In the genomic region with DNA sequence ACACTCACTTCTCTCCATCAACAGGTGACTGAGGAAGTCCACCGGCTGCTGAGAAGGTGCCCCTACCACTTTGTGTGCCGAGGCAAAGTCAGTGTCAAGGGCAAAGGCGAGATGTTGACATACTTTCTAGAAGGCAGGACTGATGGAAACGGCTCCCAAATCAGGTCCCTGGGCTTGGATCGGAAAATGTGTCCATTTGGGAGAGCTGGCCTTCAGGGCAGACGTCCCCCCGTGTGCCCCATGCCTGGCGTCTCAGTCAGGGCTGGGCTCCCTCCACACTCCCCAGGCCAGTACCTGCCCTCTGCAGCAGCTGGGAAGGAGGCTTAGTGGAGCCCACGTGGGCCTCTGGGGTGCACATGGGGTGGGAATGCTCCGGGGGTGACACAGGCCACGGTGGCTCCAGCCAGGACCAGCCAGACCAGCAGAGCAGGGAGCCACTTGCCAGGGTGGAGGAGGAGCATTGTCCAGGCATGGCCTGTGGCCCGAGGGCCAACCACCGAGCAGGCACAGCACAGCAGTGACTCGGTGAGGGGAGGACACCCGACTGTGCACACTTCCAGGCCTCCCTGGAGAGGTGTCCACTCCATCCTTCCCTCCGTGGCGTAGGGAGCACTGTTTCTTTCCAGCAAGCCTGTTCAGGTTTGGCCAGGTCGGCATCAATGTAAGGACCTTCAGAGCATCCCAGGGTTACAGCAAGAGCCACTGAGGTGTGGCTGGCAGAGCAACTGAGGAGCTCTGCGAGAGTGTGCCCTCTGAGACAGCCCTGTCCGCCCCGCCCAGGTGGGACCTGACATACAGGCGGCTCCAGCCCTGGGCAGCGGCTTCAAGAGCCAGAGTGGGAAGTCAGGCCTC, we compare ENCODE assay signal across 16 cellular contexts.
"Had no signal": no experiment of that assay in that cellular context is flagged by ENCODE, and none has a peak within 500 bp of the region (broad histone marks: within the 10 kb centered on the region; RNA-seq: fewer than 3 reads in every experiment).

No MANE protein-coding gene starts in this region.

- DNase-seq: activated CD4-positive, alpha-beta memory T cell treated with anti-CD3 and anti-CD28 coated beads, Interleukin-2, amount 10 ng/mL, durations not matched to agents 7 days and 5 days; activated naive CD4-positive, alpha-beta T cell treated with Interleukin-2 at 50 U/mL for 16 hours; activated naive CD8-positive, alpha-beta T cell treated with anti-CD3 and anti-CD28 coated beads, Interleukin-2, amount 50 U/mL, for 24 hours; aorta; effector memory CD4-positive, alpha-beta T cell; foreskin melanocyte; immature natural killer cell; nucleus accumbens; T-cell; T1000 had no signal

- ATAC-seq: activated naive CD8-positive, alpha-beta T cell treated with anti-CD3 and anti-CD28 coated beads, Interleukin-2, amount 50 U/mL, for 24 hours; T-cell had no signal

- H3K27ac ChIP-seq: right atrium auricular region, upper lobe of left lung had no signal

- H3K27ac Mint-ChIP-seq: activated CD4-positive, alpha-beta memory T cell treated with anti-CD3 and anti-CD28 coated beads, Interleukin-2, amount 10 ng/mL, durations not matched to agents 7 days and 5 days; activated naive CD8-positive, alpha-beta T cell treated with anti-CD3 and anti-CD28 coated beads, Interleukin-2, amount 50 U/mL, for 24 hours; dendritic cell treated with granulocyte-macrophage colony-stimulating factor and Interleukin-4, amounts not matched to agents 40 ng/mL and 50 ng/mL, for 4 days; immature natural killer cell; nephron; progenitor cell of endocrine pancreas; stimulated activated naive CD8-positive, alpha-beta T cell treated with anti-CD3 and anti-CD28 coated beads, Interleukin-15, Interleukin-2, amounts not matched to agents 100 ng/mL and 50 ng/mL, for 24 hours; T-cell had no signal

- H3K9me3 Mint-ChIP-seq: activated CD4-positive, alpha-beta memory T cell treated with anti-CD3 and anti-CD28 coated beads, Interleukin-2, amount 10 ng/mL, durations not matched to agents 7 days and 5 days; activated naive CD8-positive, alpha-beta T cell treated with anti-CD3 and anti-CD28 coated beads, Interleukin-2, amount 50 U/mL, for 24 hours; dendritic cell treated with granulocyte-macrophage colony-stimulating factor and Interleukin-4, amounts not matched to agents 40 ng/mL and 50 ng/mL, for 4 days; immature natural killer cell; nephron; stimulated activated naive CD8-positive, alpha-beta T cell treated with anti-CD3 and anti-CD28 coated beads, Interleukin-15, Interleukin-2, amounts not matched to agents 100 ng/mL and 50 ng/mL, for 24 hours; T-cell had no signal

- H3K27me3 ChIP-seq: right atrium auricular region, upper lobe of left lung had no signal

- H3K9me3 ChIP-seq: right atrium auricular region, upper lobe of left lung had no signal

- H3K36me3 ChIP-seq: right atrium auricular region, upper lobe of left lung had no signal

- H3K36me3 Mint-ChIP-seq: immature natural killer cell, T-cell had no signal

- H3K27me3 Mint-ChIP-seq: activated CD4-positive, alpha-beta memory T cell treated with anti-CD3 and anti-CD28 coated beads, Interleukin-2, amount 10 ng/mL, durations not matched to agents 7 days and 5 days; dendritic cell treated with granulocyte-macrophage colony-stimulating factor and Interleukin-4, amounts not matched to agents 40 ng/mL and 50 ng/mL, for 4 days; progenitor cell of endocrine pancreas; stimulated activated naive CD8-positive, alpha-beta T cell treated with anti-CD3 and anti-CD28 coated beads, Interleukin-15, Interleukin-2, amounts not matched to agents 100 ng/mL and 50 ng/mL, for 24 hours had no signal

- H3K4me3 ChIP-seq: right atrium auricular region, upper lobe of left lung had no signal

- H3K4me1 Mint-ChIP-seq: activated naive CD8-positive, alpha-beta T cell treated with anti-CD3 and anti-CD28 coated beads, Interleukin-2, amount 50 U/mL, for 24 hours; nephron; T-cell had no signal

- H3K4me3 Mint-ChIP-seq: activated CD4-positive, alpha-beta memory T cell treated with anti-CD3 and anti-CD28 coated beads, Interleukin-2, amount 10 ng/mL, durations not matched to agents 7 days and 5 days; activated naive CD8-positive, alpha-beta T cell treated with anti-CD3 and anti-CD28 coated beads, Interleukin-2, amount 50 U/mL, for 24 hours; dendritic cell treated with granulocyte-macrophage colony-stimulating factor and Interleukin-4, amounts not matched to agents 40 ng/mL and 50 ng/mL, for 4 days; immature natural killer cell; nephron; stimulated activated naive CD8-positive, alpha-beta T cell treated with anti-CD3 and anti-CD28 coated beads, Interleukin-15, Interleukin-2, amounts not matched to agents 100 ng/mL and 50 ng/mL, for 24 hours; T-cell had no signal
